ENCODE assay signal across 35 cellular contexts in the genomic region with DNA sequence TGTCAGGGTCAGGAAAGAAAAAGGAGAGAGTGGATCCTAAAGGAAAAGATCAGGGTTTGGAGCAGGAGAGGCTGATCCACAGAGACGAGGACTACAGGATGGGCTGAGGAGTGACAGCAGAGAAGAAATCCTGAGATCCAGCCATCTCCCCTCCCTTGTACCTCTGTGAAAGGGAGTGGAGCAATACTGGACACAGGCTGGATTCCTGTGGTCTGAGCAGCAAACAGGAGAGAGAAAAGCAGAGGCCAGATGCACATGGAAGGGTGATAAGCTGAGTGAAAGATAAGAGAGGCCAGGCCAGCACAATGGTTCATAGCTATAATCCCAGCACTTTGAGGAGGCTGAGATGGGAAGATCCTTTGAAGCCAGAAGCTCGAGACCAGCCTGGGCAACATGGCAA.
"Had no signal": no experiment of that assay in that cellular context is flagged by ENCODE, and none has a peak within 500 bp of the region (broad histone marks: within the 10 kb centered on the region; RNA-seq: fewer than 3 reads in every experiment).

No MANE protein-coding gene starts in this region.

- H3K4me3 Mint-ChIP-seq: activated B cell treated with CpG ODN at 0.5 μM for 24 hours; activated CD8-positive, alpha-beta memory T cell treated with anti-CD3 and anti-CD28 coated beads, Interleukin-2, amount 10 ng/mL, durations not matched to agents 7 days and 5 days; activated CD8-positive, alpha-beta T cell treated with anti-CD3 and anti-CD28 coated beads, Interleukin-2, amount 10 ng/mL, durations not matched to agents 7 days and 5 days; activated naive CD4-positive, alpha-beta T cell treated with anti-CD3 and anti-CD28 coated beads for 36 hours; activated naive CD4-positive, alpha-beta T cell treated with anti-CD3 and anti-CD28 coated beads, Interleukin-2, amount 50 U/mL, for 24 hours; activated naive CD8-positive, alpha-beta T cell treated with anti-CD3 and anti-CD28 coated beads for 36 hours; activated naive CD8-positive, alpha-beta T cell treated with anti-CD3 and anti-CD28 coated beads, Interleukin-2, amount 50 U/mL, for 24 hours; activated T-helper 1 cell treated with anti-CD3 and anti-CD28 coated beads, Interleukin-12 subunit alpha, Interleukin-12 subunit beta, Interleukin-2, Interleukin-4 antibody, amounts not matched to agents 30 ng/mL and 10 ng/mL and 1 ng/mL, durations not matched to agents 14 hours and 24 hours and 36 hours; effector memory CD8-positive, alpha-beta T cell; T-helper 17 cell; T-helper 2 cell treated with Interferon-gamma antibody and Interleukin-4, amounts not matched to agents 5 μg/mL and 100 μg/mL, for 36 hours had no signal

- H3K9me3 ChIP-seq: adrenal gland, body of pancreas, esophagus squamous epithelium, gastroesophageal sphincter had no signal

- H3K27ac ChIP-seq: adrenal gland, body of pancreas, esophagus squamous epithelium, gastroesophageal sphincter, WERI-Rb-1 had no signal

- H3K36me3 ChIP-seq: adrenal gland, esophagus squamous epithelium, gastroesophageal sphincter, WERI-Rb-1 had no signal

- ATAC-seq: activated CD4-positive, CD25-positive, alpha-beta regulatory T cell treated with anti-CD3 and anti-CD28 coated beads, Interleukin-2, amount 50 U/mL, for 24 hours; activated CD8-positive, alpha-beta memory T cell treated with anti-CD3 and anti-CD28 coated beads, Interleukin-2, amount 10 ng/mL, durations not matched to agents 7 days and 5 days; activated CD8-positive, alpha-beta T cell treated with anti-CD3 and anti-CD28 coated beads, Interleukin-2, amount 10 ng/mL, durations not matched to agents 7 days and 5 days; activated naive CD8-positive, alpha-beta T cell treated with anti-CD3 and anti-CD28 coated beads, Interleukin-2, amount 50 U/mL, for 24 hours; body of pancreas; effector memory CD8-positive, alpha-beta T cell; gastroesophageal sphincter; T-helper 17 cell had no signal

- H3K4me1 Mint-ChIP-seq: activated B cell treated with CpG ODN at 0.5 μM for 24 hours; activated CD8-positive, alpha-beta memory T cell treated with anti-CD3 and anti-CD28 coated beads, Interleukin-2, amount 10 ng/mL, durations not matched to agents 7 days and 5 days; activated naive CD4-positive, alpha-beta T cell treated with anti-CD3 and anti-CD28 coated beads, Interleukin-2, amount 50 U/mL, for 24 hours; activated naive CD8-positive, alpha-beta T cell treated with anti-CD3 and anti-CD28 coated beads for 36 hours; activated naive CD8-positive, alpha-beta T cell treated with anti-CD3 and anti-CD28 coated beads, Interleukin-2, amount 50 U/mL, for 24 hours; T-helper 17 cell had no signal

- H3K27me3 Mint-ChIP-seq: activated B cell treated with CpG ODN at 0.5 μM for 24 hours; activated CD8-positive, alpha-beta memory T cell treated with anti-CD3 and anti-CD28 coated beads, Interleukin-2, amount 10 ng/mL, durations not matched to agents 7 days and 5 days; activated naive CD4-positive, alpha-beta T cell treated with anti-CD3 and anti-CD28 coated beads, Interleukin-2, amount 50 U/mL, for 24 hours; activated naive CD8-positive, alpha-beta T cell treated with anti-CD3 and anti-CD28 coated beads for 36 hours; T-helper 17 cell had no signal

- DNase-seq: activated B cell treated with CpG ODN at 0.5 μM for 24 hours; activated CD4-positive, alpha-beta T cell treated with anti-CD3 and anti-CD28 coated beads for 48 hours; activated CD4-positive, alpha-beta T cell treated with anti-CD3 and anti-CD28 coated beads, Interleukin-2, amount 50 U/mL, for 1 hour; activated CD4-positive, alpha-beta T cell treated with anti-CD3 and anti-CD28 coated beads, Interleukin-2, amount 50 U/mL, for 48 hours; activated CD8-positive, alpha-beta memory T cell treated with anti-CD3 and anti-CD28 coated beads, Interleukin-2, amount 10 ng/mL, durations not matched to agents 7 days and 5 days; activated CD8-positive, alpha-beta memory T cell treated with anti-CD3 and anti-CD28 coated beads, Interleukin-2, amount 50 U/mL, for 4 hours; activated CD8-positive, alpha-beta T cell treated with anti-CD3 and anti-CD28 coated beads, Interleukin-2, amount 10 ng/mL, durations not matched to agents 7 days and 5 days; activated effector memory CD4-positive, alpha-beta T cell treated with anti-CD3 and anti-CD28 coated beads, Interleukin-2, amount 50 U/mL, for 16 hours; activated naive CD4-positive, alpha-beta T cell treated with anti-CD3 and anti-CD28 coated beads for 36 hours; activated naive CD8-positive, alpha-beta T cell treated with anti-CD3 and anti-CD28 coated beads for 36 hours; activated naive CD8-positive, alpha-beta T cell treated with anti-CD3 and anti-CD28 coated beads, Interleukin-2, amount 50 U/mL, for 24 hours; activated T-cell treated with anti-CD3 and anti-CD28 coated beads, Interleukin-2, amount 50 U/mL, for 1 hour; activated T-cell treated with anti-CD3 and anti-CD28 coated beads, Interleukin-2, amount 50 U/mL, for 48 hours; adrenal gland; amygdala; aorta; body of pancreas; caudate nucleus; cortex of kidney; dermis blood vessel endothelial cell; effector CD4-positive, alpha-beta T cell; effector memory CD8-positive, alpha-beta T cell; erythroblast; esophagus squamous epithelium; foreskin melanocyte; T-helper 1 cell; T-helper 17 cell; T1000; WERI-Rb-1 had no signal

- H3K4me1 ChIP-seq: adrenal gland, body of pancreas, esophagus squamous epithelium had no signal

- H3K4me3 ChIP-seq: adrenal gland, body of pancreas, esophagus squamous epithelium, gastroesophageal sphincter had no signal

- H3K27me3 ChIP-seq: adrenal gland, body of pancreas, esophagus squamous epithelium, gastroesophageal sphincter had no signal

- H3K27ac Mint-ChIP-seq: activated B cell treated with CpG ODN at 0.5 μM for 24 hours; activated CD8-positive, alpha-beta memory T cell treated with anti-CD3 and anti-CD28 coated beads, Interleukin-2, amount 10 ng/mL, durations not matched to agents 7 days and 5 days; activated CD8-positive, alpha-beta T cell treated with anti-CD3 and anti-CD28 coated beads, Interleukin-2, amount 10 ng/mL, durations not matched to agents 7 days and 5 days; activated naive CD4-positive, alpha-beta T cell treated with anti-CD3 and anti-CD28 coated beads for 36 hours; activated naive CD4-positive, alpha-beta T cell treated with anti-CD3 and anti-CD28 coated beads, Interleukin-2, amount 50 U/mL, for 24 hours; activated naive CD8-positive, alpha-beta T cell treated with anti-CD3 and anti-CD28 coated beads for 36 hours; activated naive CD8-positive, alpha-beta T cell treated with anti-CD3 and anti-CD28 coated beads, Interleukin-2, amount 50 U/mL, for 24 hours; activated T-helper 1 cell treated with anti-CD3 and anti-CD28 coated beads, Interleukin-12 subunit alpha, Interleukin-12 subunit beta, Interleukin-2, Interleukin-4 antibody, amounts not matched to agents 30 ng/mL and 10 ng/mL and 1 ng/mL, durations not matched to agents 14 hours and 24 hours and 36 hours; activated T-helper 2 cell treated with anti-CD3 and anti-CD28 coated beads, Interferon-gamma antibody, Interleukin-2, Interleukin-4, amounts not matched to agents 10 μg/mL and 5 μg/mL and 100 μg/mL, durations not matched to agents 14 hours and 24 hours and 36 hours; effector memory CD8-positive, alpha-beta T cell; T-helper 17 cell; T-helper 2 cell treated with Interferon-gamma antibody and Interleukin-4, amounts not matched to agents 5 μg/mL and 100 μg/mL, for 36 hours had no signal

- H3K36me3 Mint-ChIP-seq: activated CD8-positive, alpha-beta memory T cell treated with anti-CD3 and anti-CD28 coated beads, Interleukin-2, amount 10 ng/mL, durations not matched to agents 7 days and 5 days; activated naive CD4-positive, alpha-beta T cell treated with anti-CD3 and anti-CD28 coated beads, Interleukin-2, amount 50 U/mL, for 24 hours; activated naive CD8-positive, alpha-beta T cell treated with anti-CD3 and anti-CD28 coated beads for 36 hours had no signal

- H3K9me3 Mint-ChIP-seq: activated naive CD4-positive, alpha-beta T cell treated with anti-CD3 and anti-CD28 coated beads for 36 hours; activated naive CD4-positive, alpha-beta T cell treated with anti-CD3 and anti-CD28 coated beads, Interleukin-2, amount 50 U/mL, for 24 hours; activated naive CD8-positive, alpha-beta T cell treated with anti-CD3 and anti-CD28 coated beads for 36 hours had no signal
